Comparison of ENCODE assay signal across 13 cellular contexts in genomic region chr4:119016636-119017035, GRCh38.
DNase-seq lines count a peak whose midpoint lies in the region; TF ChIP-seq lines count a peak whose summit lies in the region.
"Had no signal": no experiment of that assay in that cellular context is flagged by ENCODE, and none has a peak within 500 bp of the region (broad histone marks: within the 10 kb centered on the region; RNA-seq: fewer than 3 reads in every experiment).

No MANE protein-coding gene starts in this region.

- no peaks in the 10 kb centered on the region for H3K27me3 ChIP-seq in SK-N-SH (ENCODE audit: insufficient read depth)
- H3K27me3 ChIP-seq in sigmoid colon, result no peaks in the 10 kb centered on the region
- H3K27me3 ChIP-seq in WERI-Rb-1 (ENCODE audit: insufficient read depth, low read depth, severe bottlenecking), result no peaks in the 10 kb centered on the region
- H3K27me3 ChIP-seq: BE2C had no signal

- no peak for TF ChIP-seq POLR2A in sigmoid colon (IDR thresholded peaks at IDR 0.05)

- no peaks in the 10 kb centered on the region for H3K79me2 ChIP-seq in SK-N-SH (ENCODE audit: insufficient read depth)

- H3K4me1 ChIP-seq in SK-N-SH (ENCODE audit: control insufficient read depth in 1 of 2, insufficient read depth in 2 of 2, low read depth in 1 of 2, low read length in 1 of 2) (no peaks in the 10 kb centered on the region; a peak in 1 of 4 replicates), sigmoid colon (peaks cover 0 to 55% (median 36%) of the 10 kb centered on the region in 4 donors)

- H4K20me1 ChIP-seq in SK-N-SH (ENCODE audit: insufficient read depth), result no peaks in the 10 kb centered on the region

- H3K4me3 ChIP-seq in SK-N-SH (ENCODE audit: low read depth in 2 of 2, low read length in 1 of 2), result no peak overlapping the region
- H3K4me3 ChIP-seq in fibroblast of the aortic adventitia (ENCODE audit: low read depth, low read length), result no peak overlapping the region
- no peak overlapping the region for H3K4me3 ChIP-seq in sigmoid colon
- no peak overlapping the region for H3K4me3 ChIP-seq in WERI-Rb-1 (ENCODE audit: low read depth, low read length)

- H3K36me3 ChIP-seq in SK-N-SH (replicated peaks in 1 of 2; ENCODE audit: control insufficient read depth in 1 of 2, insufficient read depth in 2 of 2, low read length in 1 of 2), result peaks cover 4 to 9% of the 10 kb centered on the region in 2 experiments
- H3K36me3 ChIP-seq in sigmoid colon, result no peaks in the 10 kb centered on the region
- H3K36me3 ChIP-seq in WERI-Rb-1, result no peaks in the 10 kb centered on the region

- intact Hi-C loops in sigmoid colon (cut with DNase I), result no loop called here
- intact Hi-C loops in activated T-helper 1 cell treated with anti-CD3 and anti-CD28 coated beads, Interleukin-12 subunit alpha, Interleukin-12 subunit beta, Interleukin-2, Interleukin-4 antibody, amounts not matched to agents 30 ng/mL and 10 ng/mL and 1 ng/mL, durations not matched to agents 14 hours and 24 hours and 36 hours (cut with micrococcal nuclease), result no loop called here

- no peak overlapping the region; the same call in 1 of the 2 replicates for H3K4me2 ChIP-seq in SK-N-SH

- H2AFZ ChIP-seq in SK-N-SH (ENCODE audit: low read depth), result peak overlapping the region; percentile 3; the same call in 1 of the 2 replicates

- H3K36me3 Mint-ChIP-seq in activated T-helper 1 cell treated with anti-CD3 and anti-CD28 coated beads, Interleukin-12 subunit alpha, Interleukin-12 subunit beta, Interleukin-2, Interleukin-4 antibody, amounts not matched to agents 30 ng/mL and 10 ng/mL and 1 ng/mL, durations not matched to agents 14 hours and 24 hours and 36 hours (ENCODE audit: low read depth), result no peaks in the 10 kb centered on the region
- H3K36me3 Mint-ChIP-seq: WTC11 had no signal

- no peaks in the 10 kb centered on the region for H3F3A ChIP-seq in SK-N-SH (replicated peaks; ENCODE audit: insufficient read depth)

- H3K9me2 ChIP-seq in SK-N-SH, result no peaks in the 10 kb centered on the region

- H3K4me3 Mint-ChIP-seq in activated T-helper 1 cell treated with anti-CD3 and anti-CD28 coated beads, Interleukin-12 subunit alpha, Interleukin-12 subunit beta, Interleukin-2, Interleukin-4 antibody, amounts not matched to agents 30 ng/mL and 10 ng/mL and 1 ng/mL, durations not matched to agents 14 hours and 24 hours and 36 hours, result no peak overlapping the region
- H3K4me3 Mint-ChIP-seq: activated naive CD8-positive, alpha-beta T cell treated with anti-CD3 and anti-CD28 coated beads, Interleukin-2, amount 50 U/mL, for 24 hours; neural crest cell; WTC11 had no signal

- peak overlapping the region in 1 of 2 experiments; percentile 17; a peak in 2 of 4 replicates for H3K27ac ChIP-seq in SK-N-SH (ENCODE audit: low read depth in 2 of 2, low read length in 1 of 2)
- peak overlapping the region; percentile 81 to 98 (median 89) for H3K27ac ChIP-seq in sigmoid colon
- no peak overlapping the region for H3K27ac ChIP-seq in WERI-Rb-1

- peak; percentile 30 for DNase-seq in AG08396 (ENCODE audit: low spot score)
- DNase-seq in SK-N-SH, result no peak
- peak; percentile 65 for DNase-seq in fibroblast of the aortic adventitia (ENCODE audit: low read depth)
- no peak for DNase-seq in sigmoid colon
- DNase-seq in GDM1 (lab: John Stamatoyannopoulos, UW), result no peak
- no peak for DNase-seq in activated T-helper 1 cell treated with anti-CD3 and anti-CD28 coated beads, Interleukin-12 subunit alpha, Interleukin-12 subunit beta, Interleukin-2, Interleukin-4 antibody, amounts not matched to agents 30 ng/mL and 10 ng/mL and 1 ng/mL, durations not matched to agents 14 hours and 24 hours and 36 hours (ENCODE audit: low spot score)
- no peak for DNase-seq in NCI-H510A treated with DMSO at 0.1 percent for 48 hours (lab: John Stamatoyannopoulos, UW)
- DNase-seq in WERI-Rb-1, result no peak
- DNase-seq: activated naive CD8-positive, alpha-beta T cell treated with anti-CD3 and anti-CD28 coated beads, Interleukin-2, amount 50 U/mL, for 24 hours; BE2C; MV-4-11 had no signal

- H3K4me1 Mint-ChIP-seq in activated T-helper 1 cell treated with anti-CD3 and anti-CD28 coated beads, Interleukin-12 subunit alpha, Interleukin-12 subunit beta, Interleukin-2, Interleukin-4 antibody, amounts not matched to agents 30 ng/mL and 10 ng/mL and 1 ng/mL, durations not matched to agents 14 hours and 24 hours and 36 hours (ENCODE audit: low read depth), result no peaks in the 10 kb centered on the region
- H3K4me1 Mint-ChIP-seq: activated naive CD8-positive, alpha-beta T cell treated with anti-CD3 and anti-CD28 coated beads, Interleukin-2, amount 50 U/mL, for 24 hours; neural crest cell had no signal

- TF ChIP-seq CTCF in SK-N-SH (IDR thresholded peaks at IDR 0.05), result no peak
- no peak for TF ChIP-seq CTCF in fibroblast of the aortic adventitia (IDR thresholded peaks at IDR 0.05; ENCODE audit: insufficient read depth, low read length)
- no peak for TF ChIP-seq CTCF in sigmoid colon (IDR thresholded peaks at IDR 0.05)
- no peak for TF ChIP-seq CTCF in WERI-Rb-1 (IDR thresholded peaks at IDR 0.05; ENCODE audit: low read depth, low read length)

- no peak for TF ChIP-seq EP300 in SK-N-SH (IDR thresholded peaks at IDR 0.05; ENCODE audit: borderline replicate concordance in 1 of 2, low read depth in 1 of 2, low read length in 1 of 2)
- TF ChIP-seq EP300 in sigmoid colon (IDR thresholded peaks at IDR 0.05), result peak; percentile 66 to 98 (median 94)

- WGBS in SK-N-SH (ENCODE audit: low lambda C conversion rate), result 40% methylated on average over 2 of the region's 2 CpGs
- WGBS in sigmoid colon, 2 donors, result 13 to 38% methylated on average over 2 of the region's 2 CpGs

- CTCF ChIA-PET in SK-N-SH (lab: Yijun Ruan, JAX), result interaction anchor here (1.4 kb wide), 1 partner anchor 35 kb away, joined by 3 read pairs; no protein-coding TSS in a partner anchor

- peaks cover 19% of the 10 kb centered on the region for H3K27me3 Mint-ChIP-seq in activated T-helper 1 cell treated with anti-CD3 and anti-CD28 coated beads, Interleukin-12 subunit alpha, Interleukin-12 subunit beta, Interleukin-2, Interleukin-4 antibody, amounts not matched to agents 30 ng/mL and 10 ng/mL and 1 ng/mL, durations not matched to agents 14 hours and 24 hours and 36 hours (ENCODE audit: insufficient read depth)

- TF ChIP-seq RAD21 in SK-N-SH (IDR thresholded peaks at IDR 0.05; ENCODE audit: low read length), result no peak

- no peaks in the 10 kb centered on the region for H3K9me3 Mint-ChIP-seq in activated T-helper 1 cell treated with anti-CD3 and anti-CD28 coated beads, Interleukin-12 subunit alpha, Interleukin-12 subunit beta, Interleukin-2, Interleukin-4 antibody, amounts not matched to agents 30 ng/mL and 10 ng/mL and 1 ng/mL, durations not matched to agents 14 hours and 24 hours and 36 hours
- H3K9me3 Mint-ChIP-seq: activated naive CD8-positive, alpha-beta T cell treated with anti-CD3 and anti-CD28 coated beads, Interleukin-2, amount 50 U/mL, for 24 hours; neural crest cell had no signal

- H3K27ac Mint-ChIP-seq in activated T-helper 1 cell treated with anti-CD3 and anti-CD28 coated beads, Interleukin-12 subunit alpha, Interleukin-12 subunit beta, Interleukin-2, Interleukin-4 antibody, amounts not matched to agents 30 ng/mL and 10 ng/mL and 1 ng/mL, durations not matched to agents 14 hours and 24 hours and 36 hours, result no peak overlapping the region
- H3K27ac Mint-ChIP-seq: activated naive CD8-positive, alpha-beta T cell treated with anti-CD3 and anti-CD28 coated beads, Interleukin-2, amount 50 U/mL, for 24 hours; WTC11 had no signal

- POLR2A ChIA-PET in SK-N-SH (lab: Yijun Ruan, JAX), result no interaction called here

- no peak overlapping the region for H3K9ac ChIP-seq in SK-N-SH

- H3K9me3 ChIP-seq in SK-N-SH (no peaks in the 10 kb centered on the region), sigmoid colon (no peaks in the 10 kb centered on the region), WERI-Rb-1 (ENCODE audit: severe bottlenecking) (no peaks in the 10 kb centered on the region)

TF ChIP-seq in SK-N-SH, 30 proteins besides CTCF, POLR2A, EP300 and RAD21 (continues in another document):
- TF ChIP-seq USF2 (IDR thresholded peaks at IDR 0.05; ENCODE audit: borderline replicate concordance, low read depth, low read length) (no peak), TEAD4 (IDR thresholded peaks at IDR 0.05; ENCODE audit: borderline replicate concordance, insufficient read depth) (no peak), REST (IDR thresholded peaks at IDR 0.05; ENCODE audit: low read depth, low read length) (no peak), NFIC (IDR thresholded peaks at IDR 0.05; ENCODE audit: borderline replicate concordance) (no peak), POLR2AphosphoS5 (IDR thresholded peaks at IDR 0.05; ENCODE audit: low read depth, low read length) (no peak), MXI1 (IDR thresholded peaks at IDR 0.05; ENCODE audit: low read depth, low read length) (no peak), FOXM1 (IDR thresholded peaks at IDR 0.05; ENCODE audit: low read depth) (no peak)

Comparison
In these comparisons a context has a peak if more than half of its experiments do, and no peak if none do; other contexts are left out.
1. DNase-seq: peak in AG08396 (single experiment) and fibroblast of the aortic adventitia (single experiment); none in SK-N-SH (single experiment), sigmoid colon (single experiment), GDM1 (single experiment), activated T-helper 1 cell treated with anti-CD3 and anti-CD28 coated beads, Interleukin-12 subunit alpha, Interleukin-12 subunit beta, Interleukin-2, Interleukin-4 antibody, amounts not matched to agents 30 ng/mL and 10 ng/mL and 1 ng/mL, durations not matched to agents 14 hours and 24 hours and 36 hours (single experiment), NCI-H510A treated with DMSO at 0.1 percent for 48 hours (single experiment) and WERI-Rb-1 (single experiment).